ENCODE assay signal across 9 cellular contexts in genomic region chr1:204989266-204990058, GRCh38. TPM values are rescaled to one million over a fixed set of nuclear protein-coding genes. Genes with fewer than 3 reads are reported as not detected.
DNase-seq lines count a peak whose midpoint lies in the region; ATAC-seq and TF ChIP-seq lines count a peak whose summit lies in the region.
"Had no signal": no experiment of that assay in that cellular context is flagged by ENCODE, and none has a peak within 500 bp of the region (broad histone marks: within the 10 kb centered on the region; RNA-seq: fewer than 3 reads in every experiment).

No MANE protein-coding gene starts in this region.

- peak overlapping the region; percentile 18 for H2BK15ac ChIP-seq in neuronal stem cell (ENCODE audit: low read length)

- H3K27me3 ChIP-seq in DOHH2 (ENCODE audit: control insufficient read depth, low read length) (no peaks in the 10 kb centered on the region), Peyer's patch (no peaks in the 10 kb centered on the region), neuronal stem cell (ENCODE audit: control insufficient read depth in 3 of 3, insufficient read depth in 3 of 3, low read depth in 1 of 3, low read length in 3 of 3) (peaks cover 0 to 23% (median 0%) of the 10 kb centered on the region in 3 experiments), thyroid gland (no peaks in the 10 kb centered on the region)

- intact Hi-C loops in activated T-helper 2 cell treated with anti-CD3 and anti-CD28 coated beads, Interferon-gamma antibody, Interleukin-2, Interleukin-4, amounts not matched to agents 10 μg/mL and 5 μg/mL and 100 μg/mL, durations not matched to agents 14 hours and 24 hours and 36 hours (cut with micrococcal nuclease), result loop anchor here (1.0 to 2.0 kb wide), 3 partner anchors 72 to 267 kb away; no protein-coding TSS in a partner anchor
- intact Hi-C loops in thyroid gland (cut with DNase I), result loop anchor here (2.0 to 5.0 kb wide), 2 partner anchors 71 to 268 kb away; no protein-coding TSS in a partner anchor

- H4K91ac ChIP-seq in neuronal stem cell (ENCODE audit: low read depth, low read length, poor library complexity), result no peak overlapping the region

- peaks cover 7% of the 10 kb centered on the region for H3K4me1 Mint-ChIP-seq in activated T-helper 2 cell treated with anti-CD3 and anti-CD28 coated beads, Interferon-gamma antibody, Interleukin-2, Interleukin-4, amounts not matched to agents 10 μg/mL and 5 μg/mL and 100 μg/mL, durations not matched to agents 14 hours and 24 hours and 36 hours (ENCODE audit: low read depth)

- no peak overlapping the region for H3K9ac ChIP-seq in neuronal stem cell (ENCODE audit: low read depth, low read length, poor library complexity)

- H4K20me1 ChIP-seq in DOHH2 (ENCODE audit: control insufficient read depth, insufficient read depth, low read depth, low read length), result no peaks in the 10 kb centered on the region

- H2BK120ac ChIP-seq in neuronal stem cell (ENCODE audit: low read depth, low read length), result no peak overlapping the region

- H3K23ac ChIP-seq in neuronal stem cell (ENCODE audit: low read depth, low read length, poor library complexity), result peak overlapping the region; percentile 39

- H2AK5ac ChIP-seq in neuronal stem cell (ENCODE audit: low read depth, low read length), result peak overlapping the region; percentile 47

- H3K4me2 ChIP-seq in DOHH2 (ENCODE audit: low read length) (no peak overlapping the region), neuronal stem cell (ENCODE audit: insufficient read depth, low read length, poor library complexity, severe bottlenecking) (no peak overlapping the region)

- no peak overlapping the region for H3K4me3 Mint-ChIP-seq in activated T-helper 2 cell treated with anti-CD3 and anti-CD28 coated beads, Interferon-gamma antibody, Interleukin-2, Interleukin-4, amounts not matched to agents 10 μg/mL and 5 μg/mL and 100 μg/mL, durations not matched to agents 14 hours and 24 hours and 36 hours (ENCODE audit: low read depth)

- H3K4me3 ChIP-seq in DOHH2 (ENCODE audit: low read length) (no peak overlapping the region), LNCaP clone FGC (ENCODE audit: low read depth, low read length) (no peak overlapping the region), Peyer's patch (no peak overlapping the region), fibroblast of villous mesenchyme (ENCODE audit: low read depth, low read length) (no peak overlapping the region), neuronal stem cell (ENCODE audit: low read length in 2 of 2) (no peak overlapping the region), thyroid gland (replicated peaks in 1 of 3) (no peak overlapping the region)

- no peaks in the 10 kb centered on the region for H3K79me1 ChIP-seq in neuronal stem cell (ENCODE audit: low read depth, low read length)

- H3K18ac ChIP-seq in neuronal stem cell (ENCODE audit: low read length), result peak overlapping the region; percentile 80

- TF ChIP-seq CTCF in DOHH2 (IDR thresholded peaks at IDR 0.05; ENCODE audit: low read depth, low read length, poor library complexity, severe bottlenecking), result peak; percentile 95
- peak; percentile 98 for TF ChIP-seq CTCF in LNCaP clone FGC (IDR thresholded peaks at IDR 0.05; ENCODE audit: control insufficient read depth, extremely low read depth, insufficient read depth)
- peak; percentile 42 to 79 (median 74) for TF ChIP-seq CTCF in Peyer's patch (IDR thresholded peaks at IDR 0.05)
- peak; percentile 99 for TF ChIP-seq CTCF in fibroblast of villous mesenchyme (IDR thresholded peaks at IDR 0.05; ENCODE audit: insufficient read depth, low read depth, low read length)
- peak; percentile 85 to 97 (median 94) for TF ChIP-seq CTCF in thyroid gland (IDR thresholded peaks at IDR 0.05)

- ATAC-seq in HG03432 (IDR thresholded peaks at IDR 0.05; ENCODE audit: unreplicated experiment), result no peak

- H3K14ac ChIP-seq in neuronal stem cell (ENCODE audit: low read length), result no peak overlapping the region

- H4K8ac ChIP-seq in neuronal stem cell (ENCODE audit: low read depth, low read length), result no peak overlapping the region

- H3K36me3 ChIP-seq in DOHH2 (ENCODE audit: control insufficient read depth, low read length) (no peaks in the 10 kb centered on the region), Peyer's patch (no peaks in the 10 kb centered on the region), neuronal stem cell (replicated peaks in 1 of 2; ENCODE audit: control insufficient read depth in 2 of 2, insufficient read depth in 2 of 2, low read length in 2 of 2) (no peaks in the 10 kb centered on the region), thyroid gland (no peaks in the 10 kb centered on the region)

- H2BK5ac ChIP-seq in neuronal stem cell (ENCODE audit: low read length), result no peak overlapping the region

- H2AFZ ChIP-seq in neuronal stem cell (ENCODE audit: low read length), result no peak overlapping the region

- H3K4ac ChIP-seq in neuronal stem cell (ENCODE audit: low read length), result no peak overlapping the region

- peaks cover 6% of the 10 kb centered on the region for H3K27me3 Mint-ChIP-seq in activated T-helper 2 cell treated with anti-CD3 and anti-CD28 coated beads, Interferon-gamma antibody, Interleukin-2, Interleukin-4, amounts not matched to agents 10 μg/mL and 5 μg/mL and 100 μg/mL, durations not matched to agents 14 hours and 24 hours and 36 hours (ENCODE audit: low read depth)

- no peaks in the 10 kb centered on the region for H3K9me3 ChIP-seq in DOHH2 (ENCODE audit: control insufficient read depth, insufficient read depth, low read length)
- H3K9me3 ChIP-seq in Peyer's patch, result no peaks in the 10 kb centered on the region
- H3K9me3 ChIP-seq in neuronal stem cell (replicated peaks in 1 of 2; ENCODE audit: control insufficient read depth in 2 of 2, insufficient read depth in 1 of 2, low read depth in 1 of 2, low read length in 2 of 2), result no peaks in the 10 kb centered on the region
- no peaks in the 10 kb centered on the region for H3K9me3 ChIP-seq in thyroid gland

- DNase-seq in LNCaP clone FGC (ENCODE audit: low read depth), result peak; percentile 62
- DNase-seq in Peyer's patch, result peak; percentile 20 to 67 (median 59)
- peak; percentile 33 for DNase-seq in activated T-helper 2 cell treated with anti-CD3 and anti-CD28 coated beads, Interferon-gamma antibody, Interleukin-2, Interleukin-4, amounts not matched to agents 10 μg/mL and 5 μg/mL and 100 μg/mL, durations not matched to agents 14 hours and 24 hours and 36 hours (ENCODE audit: low spot score)
- DNase-seq in fibroblast of villous mesenchyme (ENCODE audit: low read depth), result peak; percentile 60
- peak; percentile 84 for DNase-seq in neuronal stem cell (ENCODE audit: low spot score)
- DNase-seq in thyroid gland, result peak; percentile 63 to 68

- no peak for TF ChIP-seq POLR2A in Peyer's patch (IDR thresholded peaks at IDR 0.05)
- no peak for TF ChIP-seq POLR2A in thyroid gland (IDR thresholded peaks at IDR 0.05)

- H3K9me3 Mint-ChIP-seq in activated T-helper 2 cell treated with anti-CD3 and anti-CD28 coated beads, Interferon-gamma antibody, Interleukin-2, Interleukin-4, amounts not matched to agents 10 μg/mL and 5 μg/mL and 100 μg/mL, durations not matched to agents 14 hours and 24 hours and 36 hours, result no peaks in the 10 kb centered on the region

- H3K4me1 ChIP-seq in DOHH2 (ENCODE audit: control insufficient read depth, low read length) (peaks cover 9% of the 10 kb centered on the region), Peyer's patch (no peaks in the 10 kb centered on the region), neuronal stem cell (ENCODE audit: control insufficient read depth in 2 of 2, insufficient read depth in 1 of 2, low read depth in 1 of 2, low read length in 2 of 2) (peaks cover 6 to 45% of the 10 kb centered on the region in 2 donors), thyroid gland (no peaks in the 10 kb centered on the region)

- H3K9me2 ChIP-seq in DOHH2 (replicated peaks; ENCODE audit: control insufficient read depth, low read length), result no peaks in the 10 kb centered on the region

- H3K36me3 Mint-ChIP-seq in activated T-helper 2 cell treated with anti-CD3 and anti-CD28 coated beads, Interferon-gamma antibody, Interleukin-2, Interleukin-4, amounts not matched to agents 10 μg/mL and 5 μg/mL and 100 μg/mL, durations not matched to agents 14 hours and 24 hours and 36 hours (ENCODE audit: low read depth), result no peaks in the 10 kb centered on the region

- H3K27ac Mint-ChIP-seq in activated T-helper 2 cell treated with anti-CD3 and anti-CD28 coated beads, Interferon-gamma antibody, Interleukin-2, Interleukin-4, amounts not matched to agents 10 μg/mL and 5 μg/mL and 100 μg/mL, durations not matched to agents 14 hours and 24 hours and 36 hours, result no peak overlapping the region

- H3K27ac ChIP-seq in DOHH2 (ENCODE audit: low read depth, low read length) (no peak overlapping the region), Peyer's patch (no peak overlapping the region), neuronal stem cell (replicated peaks; ENCODE audit: low read length) (no peak overlapping the region), thyroid gland (no peak overlapping the region)

- H3K79me2 ChIP-seq in DOHH2 (ENCODE audit: control insufficient read depth, low read length), result no peaks in the 10 kb centered on the region

- peak overlapping the region; percentile 63 for H2BK12ac ChIP-seq in neuronal stem cell (ENCODE audit: low read length)

- no peaks in the 10 kb centered on the region for H3F3A ChIP-seq in DOHH2 (ENCODE audit: control insufficient read depth, insufficient read depth)

- WGBS in neuronal stem cell (ENCODE audit: extremely low coverage in 2 of 2, insufficient read length in 2 of 2, insufficient replicate concordance in 1 of 2), 2 donors, result no CpG with 5 or more reads among the region's 16 CpGs
- 56 to 64% methylated on average over 16 of the region's 16 CpGs for WGBS in thyroid gland, 2 donors

RNA-seq across cellular contexts. Expression of gene CNTN2, which starts 53.5 kb away (rescaled TPM):
- total RNA-seq in Peyer's patch, result 1 to 10 TPM in 1 of 4 donors, under 1 TPM in 1, not detected in 2; 0.18 to 2.8 TPM
- total RNA-seq in activated T-helper 2 cell treated with anti-CD3 and anti-CD28 coated beads, Interferon-gamma antibody, Interleukin-2, Interleukin-4, amounts not matched to agents 10 μg/mL and 5 μg/mL and 100 μg/mL, durations not matched to agents 14 hours and 24 hours and 36 hours, result not detected in 2 replicates
- not detected in 2 replicates for total RNA-seq in fibroblast of villous mesenchyme
- 0.66 TPM for polyA plus RNA-seq in neuronal stem cell (2013, experiment 1 of 2)
- 0.66 TPM for polyA plus RNA-seq in neuronal stem cell (2013, experiment 2 of 2)
- under 1 TPM in 3 of 4 donors, not detected in 1; 0.20 to 0.45 (median 0.27) TPM for total RNA-seq in thyroid gland
- total RNA-seq: activated CD8-positive, alpha-beta memory T cell treated with anti-CD3 and anti-CD28 coated beads for 36 hours had no signal

Comparison
In these comparisons a context has a peak if more than half of its experiments do, and no peak if none do; other contexts are left out.
1. DNase-seq: peak in every context shown above with its lines; median percentile 84 in neuronal stem cell; 66 in thyroid gland; 62 in LNCaP clone FGC; 60 in fibroblast of villous mesenchyme; 59 in Peyer's patch; 33 in activated T-helper 2 cell treated with anti-CD3 and anti-CD28 coated beads, Interferon-gamma antibody, Interleukin-2, Interleukin-4, amounts not matched to agents 10 μg/mL and 5 μg/mL and 100 μg/mL, durations not matched to agents 14 hours and 24 hours and 36 hours.